In the genomic region with DNA sequence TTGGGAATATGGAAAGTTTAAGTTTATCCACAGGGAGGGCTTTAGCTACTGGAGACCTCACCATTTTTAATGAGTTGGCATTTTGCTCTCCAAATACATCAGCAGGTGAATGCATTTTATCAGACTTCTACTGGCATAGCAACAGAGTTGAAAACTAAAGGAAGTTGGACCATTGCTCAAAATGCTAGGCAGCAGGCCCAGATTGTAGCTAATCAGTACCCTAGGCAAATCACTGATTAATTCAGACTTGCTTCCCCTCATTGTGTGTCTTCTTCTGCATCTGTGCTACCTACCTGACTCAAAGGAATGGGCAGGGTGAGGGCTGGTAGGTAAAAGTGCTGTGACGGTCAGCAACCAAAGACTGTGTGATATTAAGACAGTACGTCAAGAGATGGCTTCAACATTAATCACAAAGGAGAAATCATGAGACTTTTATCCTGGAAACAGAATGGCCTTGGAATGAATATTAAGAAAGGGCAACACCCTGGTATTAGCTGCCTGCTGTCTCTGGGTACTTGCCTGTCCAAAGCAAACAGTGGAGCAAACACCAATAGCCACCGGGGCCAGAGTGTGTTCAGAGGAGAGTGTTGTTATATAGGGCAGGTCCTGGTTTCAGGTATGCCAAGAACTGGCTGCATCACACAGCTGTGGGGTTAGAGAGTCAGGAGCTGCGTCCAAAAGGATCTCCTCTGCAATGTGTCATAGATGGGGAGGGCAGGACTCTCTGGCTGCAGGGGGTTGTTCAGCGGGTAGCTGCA, we compare ENCODE assay signal across 24 cellular contexts. TPM values are rescaled to one million over a fixed set of nuclear protein-coding genes. Genes with fewer than 3 reads are reported as not detected.
A peak's percentile ranks its signal among the peaks of the same experiment; 100 is the strongest.
DNase-seq lines count a peak whose midpoint lies in the region; ATAC-seq and TF ChIP-seq lines count a peak whose summit lies in the region.
"Had no signal": no experiment of that assay in that cellular context is flagged by ENCODE, and none has a peak within 500 bp of the region (broad histone marks: within the 10 kb centered on the region; RNA-seq: fewer than 3 reads in every experiment).

No MANE protein-coding gene starts in this region.

- H3K9me2 ChIP-seq in PC-3 (replicated peaks; ENCODE audit: low read length) = no peaks in the 10 kb centered on the region

- no peaks in the 10 kb centered on the region for H3F3A ChIP-seq in PC-3 (ENCODE audit: low read length, unreplicated experiment)

- no peak for TF ChIP-seq CTCF in PC-3 (conservative IDR thresholded peaks at IDR 0.05; ENCODE audit: low read depth, low read length)

- intact Hi-C loops in PC-3 (cut with micrococcal nuclease) = no loop called here

- no peak overlapping the region for H3K4me2 ChIP-seq in PC-3 (ENCODE audit: low read length)
- H3K4me2 ChIP-seq: BLaER1, PC-9 had no signal

- H3K27ac ChIP-seq in PC-3 (ENCODE audit: low read length) = no peak overlapping the region
- H3K27ac ChIP-seq: adrenal gland, BLaER1, gastroesophageal sphincter, PC-9, sigmoid colon, transverse colon had no signal

- H2AFZ ChIP-seq in PC-3 (ENCODE audit: low read length) = no peak overlapping the region
- H2AFZ ChIP-seq: PC-9 had no signal

- no peak overlapping the region for H3K9ac ChIP-seq in PC-3 (ENCODE audit: low read length)
- H3K9ac ChIP-seq: BLaER1 had no signal

- H3K36me3 ChIP-seq in PC-3 (ENCODE audit: low read depth, low read length) = no peaks in the 10 kb centered on the region
- H3K36me3 ChIP-seq: adrenal gland, BLaER1, gastroesophageal sphincter, sigmoid colon, transverse colon had no signal

- no peaks in the 10 kb centered on the region for H4K20me1 ChIP-seq in PC-3 (ENCODE audit: low read length)
- H4K20me1 ChIP-seq: BLaER1 had no signal

- peaks cover 6% of the 10 kb centered on the region; the same call in 1 of the 2 replicates for H3K4me1 ChIP-seq in PC-3 (ENCODE audit: insufficient read depth, low read length)
- H3K4me1 ChIP-seq: adrenal gland, BLaER1, gastroesophageal sphincter, sigmoid colon, transverse colon had no signal

- peak; percentile 42 for ATAC-seq in PC-3
- ATAC-seq in GM18505 (IDR thresholded peaks at IDR 0.05; ENCODE audit: unreplicated experiment) = no peak
- ATAC-seq: activated CD8-positive, alpha-beta T cell treated with anti-CD3 and anti-CD28 coated beads for 36 hours; gastroesophageal sphincter; left cardiac atrium had no signal

- no peak for TF ChIP-seq POLR2A in GM18505 (IDR thresholded peaks at IDR 0.05; ENCODE audit: borderline replicate concordance, extremely low read depth, insufficient read depth, insufficient read length)

- no peak for DNase-seq in PC-3
- DNase-seq in kidney tubule cell (ENCODE audit: low spot score) = peak; percentile 43
- peak; percentile 64 for DNase-seq in mucosa of gallbladder (ENCODE audit: low spot score)
- DNase-seq in SIG-M5 treated with dmso at 0.1 percent for 504 hours (lab: John Stamatoyannopoulos, UW; ENCODE audit: unreplicated experiment) = no peak
- no peak for DNase-seq in NCI-H2227 treated with DMSO at 0.1 percent for 48 hours (lab: John Stamatoyannopoulos, UW)
- no peak for DNase-seq in NCI-H1436 (lab: John Stamatoyannopoulos, UW)
- DNase-seq: activated CD8-positive, alpha-beta T cell treated with anti-CD3 and anti-CD28 coated beads for 36 hours; activated naive CD4-positive, alpha-beta T cell treated with anti-CD3 and anti-CD28 coated beads, Interleukin-2, amount 10 ng/mL, durations not matched to agents 7 days and 5 days; adrenal gland; endodermal cell; KG1; left cardiac atrium; MM.1S; naive B cell; NCI-H1417 treated with DMSO at 0.1 percent for 48 hours; NCI-H524; NK-92 treated with Interleukin-12 subunit alpha and Interleukin-12 subunit beta, amount 100 ng/mL, for 24 hours; PC-9; sigmoid colon; stimulated activated CD4-positive, alpha-beta T cell treated with anti-CD3 and anti-CD28 coated beads, Interleukin-4, amount 100 ng/mL, for 1 hour; transverse colon had no signal

- H3K79me2 ChIP-seq in PC-3 (ENCODE audit: low read length) = no peaks in the 10 kb centered on the region

- H3K27me3 ChIP-seq in PC-3 (ENCODE audit: low read length) = no peaks in the 10 kb centered on the region
- H3K27me3 ChIP-seq: adrenal gland, BLaER1, gastroesophageal sphincter, sigmoid colon, transverse colon had no signal

- POLR2A ChIA-PET in PC-3 (lab: Charles Lee; ENCODE audit: unreplicated experiment) = interaction anchor here (0.6 kb wide), 1 partner anchor 11 kb away, joined by 17 read pairs; no protein-coding TSS in a partner anchor

- no peak overlapping the region for H3K4me3 ChIP-seq in PC-3 (ENCODE audit: low read length)
- H3K4me3 ChIP-seq: adrenal gland, BLaER1, gastroesophageal sphincter, PC-9, sigmoid colon, transverse colon had no signal

- no TSS peak for BruUV-seq in PC-3 (replicated peaks; lab: Mats Ljungman, UMichigan)

- CTCF ChIA-PET in PC-3 (lab: Charles Lee) = no interaction called here

- no peaks in the 10 kb centered on the region for H3K9me3 ChIP-seq in PC-3 (ENCODE audit: low read length)
- H3K9me3 ChIP-seq: adrenal gland, BLaER1, gastroesophageal sphincter, sigmoid colon, transverse colon had no signal

RNA-seq across cellular contexts. Expression of a gene that starts 17.1 kb away (rescaled TPM):
- total RNA-seq in PC-3 (2014; rRNA removed) (21.3 and 27.0 TPM in 2 replicates), mucosa of gallbladder (34.0 TPM)

RNA-seq across cellular contexts. Expression of a gene that starts 34.2 kb away (rescaled TPM):
- 31.9 and 36.1 TPM in 2 replicates for total RNA-seq in PC-3 (2014; rRNA removed)
- total RNA-seq in mucosa of gallbladder = 221 TPM

Comparison
In these comparisons a context has a peak if more than half of its experiments do, and no peak if none do; other contexts are left out.
1. DNase-seq: peak in kidney tubule cell (single experiment) and mucosa of gallbladder (single experiment); none in PC-3 (single experiment), SIG-M5 treated with dmso at 0.1 percent for 504 hours (single experiment), NCI-H2227 treated with DMSO at 0.1 percent for 48 hours (single experiment) and NCI-H1436 (single experiment).